In the genomic region with DNA sequence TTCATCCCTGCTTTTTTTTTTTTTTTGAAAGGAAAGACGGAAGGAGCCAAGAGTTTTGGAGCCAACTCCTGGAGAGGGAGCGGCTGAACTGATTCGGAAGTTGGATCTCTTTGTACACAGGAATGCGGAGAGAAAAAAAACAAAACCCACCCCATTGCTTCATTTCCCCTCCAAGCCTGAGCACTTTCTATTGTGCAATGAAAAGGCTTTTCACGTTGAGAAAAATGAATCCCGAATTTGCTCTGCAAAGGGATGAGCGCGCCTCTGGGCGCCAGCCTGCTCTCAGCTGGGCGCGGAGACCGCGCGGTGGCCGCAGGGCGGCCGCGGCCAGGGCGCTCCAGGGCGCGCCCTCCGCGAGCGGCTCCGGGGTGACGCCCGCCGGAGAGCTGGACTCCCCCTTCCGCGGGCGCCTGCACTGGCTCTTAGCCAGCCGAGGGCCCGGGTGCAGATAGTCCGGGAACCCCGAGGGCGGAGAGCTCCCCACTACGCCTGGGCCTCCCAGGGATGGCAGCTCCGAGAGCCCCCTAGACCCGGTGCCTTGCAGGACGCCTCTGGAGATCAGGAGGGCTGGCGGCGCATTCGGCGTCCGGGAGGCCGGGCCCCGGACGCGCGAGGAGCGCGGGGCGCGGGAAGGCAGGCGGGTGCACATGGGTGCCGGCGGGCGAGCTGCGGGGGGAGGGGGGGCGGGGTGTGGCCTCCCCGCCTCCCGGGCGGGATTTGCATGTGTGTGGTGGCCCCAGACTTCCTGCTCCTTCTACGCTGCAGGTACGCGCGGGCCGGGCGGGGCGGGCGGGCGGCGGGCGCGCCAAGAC, we compare ENCODE assay signal across 8 cellular contexts. TPM values are rescaled to one million over a fixed set of nuclear protein-coding genes. Genes with fewer than 3 reads are reported as not detected.
DNase-seq lines count a peak whose midpoint lies in the region; ATAC-seq and TF ChIP-seq lines count a peak whose summit lies in the region.

A gene (plus strand): TSS at position 739 of the 812 bp plus-strand sequence. CDS start 281 bp downstream, outside the sequence.

- no peak for DNase-seq in AG04450 (ENCODE audit: low read depth, low spot score)
- DNase-seq in RWPE1 (ENCODE audit: low spot score) = peak; percentile 90
- peak; percentile 50 for DNase-seq in activated gamma-delta T cell treated with anti-CD3 and anti-CD28 coated beads, Interleukin-2, amount 50 U/mL, for 16 hours (ENCODE audit: low read depth)
- peak; percentile 87 for DNase-seq in glomerular visceral epithelial cell (ENCODE audit: extremely low spot score)
- no peak for DNase-seq in pulmonary artery endothelial cell (ENCODE audit: low read depth, low spot score)
- DNase-seq in vagina (ENCODE audit: extremely low spot score in 2 of 2) = peak in 1 of 2 donors; percentile 87

- intact Hi-C loops in vagina (cut with DNase I) = loop anchor here (5.0 kb wide), 1 partner anchor 33 kb away; no protein-coding TSS in a partner anchor

- POLR2A ChIA-PET in AG04450 (lab: Yijun Ruan, JAX) (interaction anchor here (1.1 to 1.7 kb wide), 2 partner anchors 31 to 90 kb away, joined by 3 to 8 read pairs; no protein-coding TSS in a partner anchor), RWPE1 (lab: Yijun Ruan, JAX; ENCODE audit: low non-redundant PET) (interaction anchor here (0.5 to 1.5 kb wide), 3 partner anchors 9 to 990 kb away, joined by 3 to 6 read pairs (median 5); no protein-coding TSS in a partner anchor)

- H3K9me3 ChIP-seq in AG04450 (ENCODE audit: control insufficient read depth, insufficient read depth, low read length) (no peaks in the 10 kb centered on the region; the same call in 1 of the 2 replicates), vagina (no peaks in the 10 kb centered on the region)

- peak; percentile 65 for ATAC-seq in GM19043 (IDR thresholded peaks at IDR 0.05; ENCODE audit: low read depth, unreplicated experiment)
- ATAC-seq in HG03439 (IDR thresholded peaks at IDR 0.05; ENCODE audit: unreplicated experiment) = peak; percentile 53

- H3K4me3 ChIP-seq in AG04450 (ENCODE audit: low read depth, low read length) = peak within 1 kb of the TSS; percentile 63
- H3K4me3 ChIP-seq in vagina = peak within 1 kb of the TSS; percentile 57 to 90

- no peak within 1 kb of the TSS for H3K27ac ChIP-seq in AG04450 (ENCODE audit: low read depth, low read length)
- peak within 1 kb of the TSS; percentile 98 for H3K27ac ChIP-seq in RWPE1
- H3K27ac ChIP-seq in vagina = peak within 1 kb of the TSS; percentile 92

- no peak for TF ChIP-seq CTCF in AG04450 (IDR thresholded peaks at IDR 0.05; ENCODE audit: low read depth, low read length)
- no peak for TF ChIP-seq CTCF in RWPE1 (conservative IDR thresholded peaks at IDR 0.05; ENCODE audit: low read depth)
- TF ChIP-seq CTCF in vagina (IDR thresholded peaks at IDR 0.05) = no peak

- H3K27me3 ChIP-seq in AG04450 (ENCODE audit: control insufficient read depth, insufficient read depth, low read length) (no peaks in the 10 kb centered on the region), vagina (no peaks in the 10 kb centered on the region)

- H3K4me1 ChIP-seq in vagina = peaks cover 54% of the 10 kb centered on the region

- TF ChIP-seq POLR2A in vagina (IDR thresholded peaks at IDR 0.05) = peak in 1 of 2 donors; percentile 20

- CTCF ChIA-PET in AG04450 (lab: Charles Lee) (interaction anchor here (0.5 to 1.5 kb wide), 3 partner anchors 12 to 51 kb away, joined by 3 to 6 read pairs (median 4); no protein-coding TSS in a partner anchor), RWPE1 (lab: Yijun Ruan, JAX) (interaction anchor here (0.5 to 2.7 kb wide), 4 partner anchors 11 to 237 kb away, joined by 3 to 17 read pairs (median 4); no protein-coding TSS in a partner anchor)

- no peaks in the 10 kb centered on the region for H3K36me3 ChIP-seq in vagina

RNA-seq across cellular contexts. Expression of the gene that starts here (rescaled TPM):
- polyA plus RNA-seq in AG04450 (2011; rRNA removed) = 4.4 and 4.8 TPM in 2 replicates
- polyA minus RNA-seq in AG04450 (2011; rRNA and poly(A)+ RNA removed) = 7.4 and 9.6 TPM in 2 replicates
- total RNA-seq in pulmonary artery endothelial cell = 59.5 and 62.5 TPM in 2 replicates
- total RNA-seq in vagina = 50.1 TPM

Comparison
In these comparisons a context has a peak if more than half of its experiments do, and no peak if none do; other contexts are left out.
1. DNase-seq: peak in RWPE1 (single experiment), activated gamma-delta T cell treated with anti-CD3 and anti-CD28 coated beads, Interleukin-2, amount 50 U/mL, for 16 hours (single experiment) and glomerular visceral epithelial cell (single experiment); none in AG04450 (single experiment) and pulmonary artery endothelial cell (single experiment).